ENCODE assay signal across 20 cellular contexts in the genomic region with DNA sequence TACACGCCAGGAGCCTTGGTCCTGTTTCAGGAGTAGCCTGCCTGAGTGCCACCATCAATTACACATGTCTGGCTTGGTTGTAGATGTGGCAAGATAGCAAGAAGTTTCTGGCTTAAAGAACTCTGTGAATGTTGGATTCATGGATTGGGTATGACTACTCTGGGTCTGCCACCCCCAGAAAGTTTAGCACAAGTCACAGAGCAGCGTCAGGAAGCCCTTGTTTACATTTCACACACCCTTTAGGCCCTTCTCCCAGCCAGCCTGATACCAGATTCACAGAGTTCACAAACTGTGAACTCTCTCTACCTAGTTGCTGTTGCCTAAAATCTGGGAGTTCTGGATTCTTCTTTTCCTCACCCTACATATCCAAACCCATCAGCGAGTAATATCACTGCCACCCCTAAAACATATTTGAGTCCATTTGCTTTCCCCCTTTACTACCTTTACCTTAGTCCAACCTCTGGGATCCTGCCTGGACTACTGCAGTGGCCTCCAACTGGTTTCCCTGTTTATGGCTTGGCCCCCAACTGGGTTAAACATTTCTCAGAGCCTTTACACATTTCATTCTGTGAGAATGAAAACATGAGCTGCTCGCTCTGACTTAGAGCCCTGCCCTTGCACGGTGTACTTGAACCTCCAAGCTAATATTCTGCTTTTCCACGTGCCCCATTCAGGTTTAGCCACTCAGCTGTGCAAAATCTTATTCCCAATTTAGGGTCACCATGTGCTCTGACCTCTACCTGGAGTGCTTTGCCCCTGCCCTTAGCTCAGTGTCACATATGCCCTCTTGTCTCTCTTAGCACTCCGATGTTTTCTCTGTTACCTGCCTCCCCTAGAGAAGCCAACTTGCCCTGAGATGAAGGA. TPM values are rescaled to one million over a fixed set of nuclear protein-coding genes. Genes with fewer than 3 reads are reported as not detected.
DNase-seq lines count a peak whose midpoint lies in the region; TF ChIP-seq lines count a peak whose summit lies in the region.
"Had no signal": no experiment of that assay in that cellular context is flagged by ENCODE, and none has a peak within 500 bp of the region (broad histone marks: within the 10 kb centered on the region; RNA-seq: fewer than 3 reads in every experiment).

No MANE protein-coding gene starts in this region.

- CTCF ChIA-PET in HEK293 (lab: Yijun Ruan, JAX): interaction anchor here (0.6 to 1.5 kb wide), 3 partner anchors 18 to 223 kb away, joined by 3 to 4 read pairs (median 3); no protein-coding TSS in a partner anchor
- CTCF ChIA-PET in CD8-positive, alpha-beta memory T cell (lab: Charles Lee): interaction anchor here (1.1 to 2.0 kb wide), 3 partner anchors 18 to 59 kb away, joined by 3 to 5 read pairs (median 4); no protein-coding TSS in a partner anchor

- H3K9me3 ChIP-seq in HEK293 (ENCODE audit: control insufficient read depth, insufficient read depth, low read depth, low read length): no peaks in the 10 kb centered on the region
- H3K9me3 ChIP-seq in CD8-positive, alpha-beta memory T cell (ENCODE audit: low read length): no peaks in the 10 kb centered on the region
- H3K9me3 ChIP-seq: vagina had no signal

- POLR2A ChIA-PET in HEK293 (lab: Yijun Ruan, JAX): interaction anchor here (0.6 to 1.4 kb wide), 3 partner anchors 12 to 84 kb away, joined by 3 to 5 read pairs (median 3); a partner anchor contains a TSS
- POLR2A ChIA-PET in CD8-positive, alpha-beta memory T cell (lab: Charles Lee): no interaction called here

- H3K9me3 Mint-ChIP-seq in nephron: no peaks in the 10 kb centered on the region
- H3K9me3 Mint-ChIP-seq in CD8-positive, alpha-beta memory T cell: no peaks in the 10 kb centered on the region
- H3K9me3 Mint-ChIP-seq: central memory CD8-positive, alpha-beta T cell; immature natural killer cell had no signal

- H3K27ac Mint-ChIP-seq in nephron: peak overlapping the region; percentile 55 to 98 (median 77)
- peak overlapping the region in 1 of 8 donors; percentile 43 for H3K27ac Mint-ChIP-seq in CD8-positive, alpha-beta memory T cell

- no peaks in the 10 kb centered on the region for H3K27me3 ChIP-seq in CD8-positive, alpha-beta memory T cell (ENCODE audit: insufficient read depth, low read length, poor library complexity, severe bottlenecking)
- H3K27me3 ChIP-seq: vagina had no signal

- H3K27ac ChIP-seq in HEK293 (ENCODE audit: extremely low read depth, low read depth, low read length): no peak overlapping the region
- H3K27ac ChIP-seq in CD8-positive, alpha-beta memory T cell (ENCODE audit: low read depth, low read length): no peak overlapping the region
- H3K27ac ChIP-seq: HL-60, vagina had no signal

- no peaks in the 10 kb centered on the region for H3K4me1 ChIP-seq in HEK293 (ENCODE audit: control insufficient read depth, insufficient read depth, low read length)
- peaks cover 5% of the 10 kb centered on the region for H3K4me1 ChIP-seq in CD8-positive, alpha-beta memory T cell (ENCODE audit: insufficient read depth, low read length)

- H3K36me3 ChIP-seq in HEK293 (ENCODE audit: control insufficient read depth in 2 of 2, insufficient read depth in 1 of 2, low read length in 2 of 2): peaks cover 0 to 56% of the 10 kb centered on the region in 2 experiments; a peak in 2 of 3 replicates
- no peaks in the 10 kb centered on the region for H3K36me3 ChIP-seq in CD8-positive, alpha-beta memory T cell (ENCODE audit: insufficient read depth, low read length)

- TF ChIP-seq CTCF in HEK293 (tag by site-specific recombination; IDR thresholded peaks at IDR 0.05) (no peak), choroid plexus epithelial cell (conservative IDR thresholded peaks at IDR 0.05; ENCODE audit: low read depth, low read length) (no peak), nephron (IDR thresholded peaks at IDR 0.05; ENCODE audit: unreplicated experiment in 3 of 3) (no peak)

- H3K4me1 Mint-ChIP-seq in nephron: peaks cover 21% of the 10 kb centered on the region
- H3K4me1 Mint-ChIP-seq in CD8-positive, alpha-beta memory T cell: peaks cover 4 to 16% (median 10%) of the 10 kb centered on the region in 3 donors

- peaks cover 30% of the 10 kb centered on the region for H3K36me3 Mint-ChIP-seq in nephron (ENCODE audit: low read depth)
- peaks cover 0 to 2% (median 0%) of the 10 kb centered on the region in 3 donors for H3K36me3 Mint-ChIP-seq in CD8-positive, alpha-beta memory T cell
- H3K36me3 Mint-ChIP-seq: immature natural killer cell had no signal

- DNase-seq in choroid plexus epithelial cell (ENCODE audit: low read depth): peak; percentile 50
- no peak for DNase-seq in Ammon's horn (ENCODE audit: low spot score)
- DNase-seq in CD8-positive, alpha-beta memory T cell: no peak
- no peak for DNase-seq in activated gamma-delta T cell (lab: John Stamatoyannopoulos, UW)
- DNase-seq: activated CD4-positive, alpha-beta T cell treated with anti-CD3 and anti-CD28 coated beads for 4 hours; amygdala; effector CD4-positive, alpha-beta T cell; immature natural killer cell; mammary epithelial cell; NCI-H187 treated with DMSO at 0.1 percent for 48 hours; NCI-H446; NK-92 treated with Interleukin-12 subunit alpha and Interleukin-12 subunit beta, amount 100 ng/mL, for 24 hours; RPMI8226; stimulated activated CD8-positive, alpha-beta memory T cell treated with anti-CD3 and anti-CD28 coated beads, Interleukin-4, amount 100 ng/mL, for 48 hours; substantia nigra had no signal

- H3K4me3 ChIP-seq in HEK293 (ENCODE audit: low read depth, low read length) (no peak overlapping the region), choroid plexus epithelial cell (ENCODE audit: low read depth, low read length) (no peak overlapping the region)
- H3K4me3 ChIP-seq in CD8-positive, alpha-beta memory T cell (ENCODE audit: low read length): no peak overlapping the region
- H3K4me3 ChIP-seq: vagina had no signal

- no peaks in the 10 kb centered on the region for H3K27me3 Mint-ChIP-seq in nephron (ENCODE audit: low read depth)
- H3K27me3 Mint-ChIP-seq in CD8-positive, alpha-beta memory T cell: no peaks in the 10 kb centered on the region
- H3K27me3 Mint-ChIP-seq: central memory CD8-positive, alpha-beta T cell had no signal

- peak overlapping the region; percentile 0 to 53 (median 27) for H3K4me3 Mint-ChIP-seq in nephron
- H3K4me3 Mint-ChIP-seq in CD8-positive, alpha-beta memory T cell: no peak overlapping the region
- H3K4me3 Mint-ChIP-seq: central memory CD8-positive, alpha-beta T cell; immature natural killer cell had no signal

TF ChIP-seq in HEK293, 187 proteins besides CTCF, POLR2A, EP300 and RAD21:
- TF ChIP-seq ZIC2 (tag by site-specific recombination; IDR thresholded peaks at IDR 0.05) (peak; percentile 82), SALL2 (tag by site-specific recombination; IDR thresholded peaks at IDR 0.05; ENCODE audit: borderline replicate concordance) (no peak), ZBTB17 (tag by site-specific recombination; IDR thresholded peaks at IDR 0.05) (peak; percentile 94), ZNF184 (tag by site-specific recombination; IDR thresholded peaks at IDR 0.05) (no peak), GLIS1 (tag by site-specific recombination; IDR thresholded peaks at IDR 0.05) (peak; percentile 78), ZNF2 (tag by site-specific recombination; IDR thresholded peaks at IDR 0.05) (no peak), ZNF514 (tag by site-specific recombination; IDR thresholded peaks at IDR 0.05) (no peak), ZNF664 (tag by site-specific recombination; IDR thresholded peaks at IDR 0.05) (no peak), ZNF768 (tag by site-specific recombination; IDR thresholded peaks at IDR 0.05) (no peak), ZNF423 (tag by site-specific recombination; IDR thresholded peaks at IDR 0.05) (peak; percentile 35; the same call in 1 of the 2 replicates), ZNF391 (tag by site-specific recombination; IDR thresholded peaks at IDR 0.05; ENCODE audit: borderline replicate concordance, low read depth) (no peak)
- TF ChIP-seq, protein P1, sequence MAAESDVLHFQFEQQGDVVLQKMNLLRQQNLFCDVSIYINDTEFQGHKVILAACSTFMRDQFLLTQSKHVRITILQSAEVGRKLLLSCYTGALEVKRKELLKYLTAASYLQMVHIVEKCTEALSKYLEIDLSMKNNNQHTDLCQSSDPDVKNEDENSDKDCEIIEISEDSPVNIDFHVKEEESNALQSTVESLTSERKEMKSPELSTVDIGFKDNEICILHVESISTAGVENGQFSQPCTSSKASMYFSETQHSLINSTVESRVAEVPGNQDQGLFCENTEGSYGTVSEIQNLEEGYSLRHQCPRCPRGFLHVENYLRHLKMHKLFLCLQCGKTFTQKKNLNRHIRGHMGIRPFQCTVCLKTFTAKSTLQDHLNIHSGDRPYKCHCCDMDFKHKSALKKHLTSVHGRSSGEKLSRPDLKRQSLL (tag by site-specific recombination; IDR thresholded peaks at IDR 0.05): no peak

RNA-seq across cellular contexts. Expression of a gene that starts 4.0 kb away (rescaled TPM):
- 1 to 10 TPM; 2.7 to 3.4 TPM for total RNA-seq in CD8-positive, alpha-beta memory T cell
- 0.43 TPM for polyA plus RNA-seq in CD8-positive, alpha-beta memory T cell

RNA-seq across cellular contexts. Expression of a gene that starts 8.4 kb away (rescaled TPM):
- total RNA-seq in CD8-positive, alpha-beta memory T cell: 10 to 100 TPM; 39.7 to 41.7 TPM
- polyA plus RNA-seq in CD8-positive, alpha-beta memory T cell: 1.9 TPM

RNA-seq across cellular contexts. Expression of a gene that starts 12.6 kb away (rescaled TPM):
- 100 to 1,000 TPM; 184 to 205 TPM for total RNA-seq in CD8-positive, alpha-beta memory T cell
- 190 TPM for polyA plus RNA-seq in CD8-positive, alpha-beta memory T cell

RNA-seq across cellular contexts. Expression of a gene that starts 17.6 kb away (rescaled TPM):
- total RNA-seq in CD8-positive, alpha-beta memory T cell: 10 to 100 TPM; 85.8 to 94.7 TPM
- polyA plus RNA-seq in CD8-positive, alpha-beta memory T cell: 32.9 TPM

RNA-seq across cellular contexts. Expression of a gene that starts 40.6 kb away (rescaled TPM):
- 10 to 100 TPM; 28.9 to 32.1 TPM for total RNA-seq in CD8-positive, alpha-beta memory T cell
- polyA plus RNA-seq in CD8-positive, alpha-beta memory T cell: 16.0 TPM

Comparison
In these comparisons a context has a peak if more than half of its experiments do, and no peak if none do; other contexts are left out.
1. H3K4me3 Mint-ChIP-seq: peak in nephron (3 of 3); none in CD8-positive, alpha-beta memory T cell (0 of 7).